ENCODE assay signal across 11 cellular contexts in genomic region chr10:137606-138005, GRCh38. TPM values are rescaled to one million over a fixed set of nuclear protein-coding genes. Genes with fewer than 3 reads are reported as not detected.
DNase-seq lines count a peak whose midpoint lies in the region; TF ChIP-seq lines count a peak whose summit lies in the region.
"Had no signal": no experiment of that assay in that cellular context is flagged by ENCODE, and none has a peak within 500 bp of the region (broad histone marks: within the 10 kb centered on the region; RNA-seq: fewer than 3 reads in every experiment).

No MANE protein-coding gene starts in this region.

- TF ChIP-seq POLR2A in lower leg skin (IDR thresholded peaks at IDR 0.05): no peak

- in situ Hi-C loops in astrocyte of the spinal cord (cut with HindIII; ENCODE audit: low sequenced_read_pairs): no loop called here

- H3K4me3 ChIP-seq in astrocyte of the spinal cord (ENCODE audit: low read depth, low read length): no peak overlapping the region
- H3K4me3 ChIP-seq in lower leg skin (ENCODE audit: low read depth, poor library complexity, severe bottlenecking): no peak overlapping the region

- intact Hi-C loops in lower leg skin (cut with DNase I; ENCODE audit: low total_unique reads): no loop called here

- TF ChIP-seq CTCF in astrocyte of the spinal cord (IDR thresholded peaks at IDR 0.05; ENCODE audit: low read depth, low read length) (no peak), lower leg skin (IDR thresholded peaks at IDR 0.05) (no peak)

- DNase-seq in AG08396 (ENCODE audit: low spot score): peak; percentile 32
- peak; percentile 70 for DNase-seq in HT1080 (ENCODE audit: low read depth)
- DNase-seq in astrocyte of the spinal cord (ENCODE audit: low read depth, low spot score): peak; percentile 53
- DNase-seq in iris pigment epithelial cell (ENCODE audit: low read depth): peak; percentile 72
- no peak for DNase-seq in DMS 273 (lab: John Stamatoyannopoulos, UW; ENCODE audit: unreplicated experiment)
- DNase-seq in activated gamma-delta T cell treated with Interleukin-2 at 50 U/mL for 16 hours: no peak
- DNase-seq in COR-L47 (lab: John Stamatoyannopoulos, UW): no peak
- no peak for DNase-seq in lower leg skin (ENCODE audit: low spot score in 2 of 2)
- DNase-seq: gastrocnemius medialis, lower lobe of right lung, NCI-H2081 treated with DMSO at 0.1 percent for 48 hours had no signal

RNA-seq across cellular contexts. Expression of gene ZMYND11, which starts 2.4 kb away (rescaled TPM):
- 34.5 and 37.8 TPM in 2 replicates for total RNA-seq in HT1080 (2014; rRNA removed; shearing (Covaris generic))
- 29.3 and 35.7 TPM in 2 replicates for polyA plus RNA-seq in HT1080 (2015; cell fraction: cytosol; rRNA removed)
- polyA plus RNA-seq in HT1080 (2015; cell fraction: nucleus; rRNA removed): 30.1 and 33.5 TPM in 2 replicates
- total RNA-seq in lower leg skin: 10 to 100 TPM; 41.0 to 50.8 (median 47.7) TPM

Comparison
In these comparisons a context has a peak if more than half of its experiments do, and no peak if none do; other contexts are left out.
1. DNase-seq: peak in AG08396 (single experiment), HT1080 (single experiment), astrocyte of the spinal cord (single experiment) and iris pigment epithelial cell (single experiment); none in DMS 273 (single experiment), activated gamma-delta T cell treated with Interleukin-2 at 50 U/mL for 16 hours (single experiment), COR-L47 (single experiment) and lower leg skin (0 of 2).